In the genomic region with DNA sequence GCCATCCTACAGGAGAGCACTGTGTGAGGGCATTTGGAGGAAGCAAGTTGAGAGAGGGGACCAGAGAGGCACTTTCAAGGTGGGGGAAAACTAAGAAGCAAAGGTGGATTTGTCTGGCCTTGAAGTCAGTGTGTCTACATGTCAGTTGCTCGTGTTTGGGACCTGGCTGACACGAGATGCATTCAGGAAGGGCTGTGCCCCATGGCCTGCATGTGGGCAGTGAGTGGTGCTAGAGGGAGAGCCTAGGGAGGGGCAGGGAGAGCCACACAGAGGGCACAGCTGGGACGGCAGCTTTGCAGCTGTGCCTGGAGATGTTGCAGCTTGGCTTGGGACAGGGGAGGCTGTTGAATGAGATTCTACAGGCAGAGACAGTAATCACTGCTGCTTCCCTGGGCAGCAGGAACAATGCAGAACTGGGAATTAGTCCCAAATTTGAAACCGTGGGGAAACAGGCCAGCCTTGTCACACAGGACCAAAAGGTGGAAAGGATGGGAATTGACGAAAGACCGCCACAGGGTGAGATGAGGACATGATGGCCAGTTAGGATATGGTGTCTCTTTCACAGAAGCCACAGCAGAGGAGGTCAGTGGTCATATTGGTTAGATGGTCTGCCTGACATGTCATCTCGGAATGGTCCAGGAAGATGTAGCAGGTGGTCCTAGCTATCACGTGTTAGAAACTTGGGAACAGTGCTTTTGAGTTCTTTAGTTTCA, we compare ENCODE assay signal across 20 cellular contexts. TPM values are rescaled to one million over a fixed set of nuclear protein-coding genes. Genes with fewer than 3 reads are reported as not detected.
DNase-seq lines count a peak whose midpoint lies in the region; ATAC-seq, FAIRE-seq and TF ChIP-seq lines count a peak whose summit lies in the region.
"Had no signal": no experiment of that assay in that cellular context is flagged by ENCODE, and none has a peak within 500 bp of the region (broad histone marks: within the 10 kb centered on the region; RNA-seq: fewer than 3 reads in every experiment).

No MANE protein-coding gene starts in this region.

- TF ChIP-seq POLR2A in GM12878 (IDR thresholded peaks at IDR 0.05; ENCODE audit: low read depth, low read length): peak; percentile 57; the same call in 1 of the 2 replicates

- no TSS peak for BruUV-seq in GM12878 (replicated peaks; lab: Mats Ljungman, UMichigan)

- in situ Hi-C loops in GM12878 (cut with MboI): no loop called here

- H3K9ac ChIP-seq in DND-41 (ENCODE audit: low read depth, low read length) (no peak overlapping the region), GM12878 (ENCODE audit: control insufficient read depth, insufficient read depth, low read length) (no peak overlapping the region)
- H3K9ac ChIP-seq: BLaER1 had no signal

- H4K20me1 ChIP-seq in DND-41 (ENCODE audit: insufficient read depth, low read length) (peaks cover 39% of the 10 kb centered on the region), GM12878 (ENCODE audit: control insufficient read depth, insufficient read depth) (peaks cover 3% of the 10 kb centered on the region; the same call in 1 of the 2 replicates)

- SMC1A ChIA-PET in GM12878 (lab: Charles Lee; ENCODE audit: uncharacterized antibody, unreplicated experiment): no interaction called here

- intact Hi-C loops in GM12878 (cut with micrococcal nuclease; ENCODE audit: unreplicated experiment): no loop called here

- no peaks in the 10 kb centered on the region for H3K9me3 Mint-ChIP-seq in HFFc6
- H3K9me3 Mint-ChIP-seq in naive thymus-derived CD8-positive, alpha-beta T cell: no peaks in the 10 kb centered on the region
- H3K9me3 Mint-ChIP-seq: natural killer cell treated with Interleukin-12 subunit alpha and Interleukin-12 subunit beta and Interleukin-15 and Interleukin-18, amount 100 ng/mL, for 72 hours; stimulated activated memory B cell treated with anti-CD40 and anti-IgM and Interleukin-4, amounts not matched to agents 10 μg/mL and 1 μg/mL and 100 μg/mL, for 72 hours had no signal

- no peaks in the 10 kb centered on the region; the same call in none of the 2 replicates for H3K27me3 Mint-ChIP-seq in HFFc6 (ENCODE audit: insufficient read depth)
- no peaks in the 10 kb centered on the region for H3K27me3 Mint-ChIP-seq in naive thymus-derived CD8-positive, alpha-beta T cell
- H3K27me3 Mint-ChIP-seq: natural killer cell treated with Interleukin-12 subunit alpha and Interleukin-12 subunit beta and Interleukin-15 and Interleukin-18, amount 100 ng/mL, for 72 hours; stimulated activated memory B cell treated with anti-CD40 and anti-IgM and Interleukin-4, amounts not matched to agents 10 μg/mL and 1 μg/mL and 100 μg/mL, for 72 hours had no signal

- POLR2A ChIA-PET in GM12878 (lab: Charles Lee): no interaction called here
- POLR2A ChIA-PET in naive thymus-derived CD8-positive, alpha-beta T cell (lab: Charles Lee): no interaction called here

- CTCF ChIA-PET in GM12878 (lab: Yijun Ruan, JAX): no interaction called here

- H3K4me2 ChIP-seq in DND-41 (ENCODE audit: insufficient read depth, low read length) (no peak overlapping the region), GM12878 (ENCODE audit: control insufficient read depth, insufficient read depth) (no peak overlapping the region)
- H3K4me2 ChIP-seq: BLaER1 had no signal

- H3K27ac Mint-ChIP-seq in HFFc6: peak overlapping the region; percentile 95
- peak overlapping the region in 6 of 10 donors; percentile 6 to 75 (median 60) for H3K27ac Mint-ChIP-seq in naive thymus-derived CD8-positive, alpha-beta T cell
- H3K27ac Mint-ChIP-seq: stimulated activated memory B cell treated with anti-CD40 and anti-IgM and Interleukin-4, amounts not matched to agents 10 μg/mL and 1 μg/mL and 100 μg/mL, for 72 hours had no signal

- H3K9me3 ChIP-seq in DND-41 (ENCODE audit: insufficient read depth, low read length, severe bottlenecking) (no peaks in the 10 kb centered on the region), GM12878 (replicated peaks; ENCODE audit: control insufficient read depth, insufficient read depth, low read length) (no peaks in the 10 kb centered on the region), MG63 (no peaks in the 10 kb centered on the region)
- H3K9me3 ChIP-seq: BLaER1, body of pancreas, lower lobe of right lung, Peyer's patch had no signal

- TF ChIP-seq RAD21 in GM12878 (IDR thresholded peaks at IDR 0.05; ENCODE audit: insufficient read depth, low read depth, low read length): no peak

- H3K4me1 Mint-ChIP-seq in HFFc6 (ENCODE audit: low read depth): peaks cover 63% of the 10 kb centered on the region
- H3K4me1 Mint-ChIP-seq in naive thymus-derived CD8-positive, alpha-beta T cell: peaks cover 5 to 15% (median 12%) of the 10 kb centered on the region in 4 donors

- no peak for DNase-seq in DND-41
- DNase-seq in HFFc6: no peak
- DNase-seq in GM12878 (ENCODE audit: low read depth, low spot score): no peak
- DNase-seq in naive thymus-derived CD8-positive, alpha-beta T cell: no peak
- DNase-seq in 8988T: no peak
- no peak for DNase-seq in MG63
- DNase-seq in effector CD8-positive, alpha-beta T cell (lab: John Stamatoyannopoulos, UW): no peak
- DNase-seq: activated CD4-positive, alpha-beta T cell treated with anti-CD3 and anti-CD28 coated beads, Interleukin-2, amount 50 U/mL, for 4 hours; body of pancreas; DMS153; erythroblast; glutamatergic neuron; lower lobe of right lung; Peyer's patch; trophoblast cell had no signal

- H3K4me3 Mint-ChIP-seq in HFFc6: peak overlapping the region; percentile 79
- no peak overlapping the region for H3K4me3 Mint-ChIP-seq in naive thymus-derived CD8-positive, alpha-beta T cell
- H3K4me3 Mint-ChIP-seq: natural killer cell treated with Interleukin-12 subunit alpha and Interleukin-12 subunit beta and Interleukin-15 and Interleukin-18, amount 100 ng/mL, for 72 hours; stimulated activated memory B cell treated with anti-CD40 and anti-IgM and Interleukin-4, amounts not matched to agents 10 μg/mL and 1 μg/mL and 100 μg/mL, for 72 hours had no signal

- TF ChIP-seq CTCF in DND-41 (IDR thresholded peaks at IDR 0.05; ENCODE audit: borderline replicate concordance, extremely low read depth, low read length, poor library complexity, severe bottlenecking) (no peak), HFFc6 (IDR thresholded peaks at IDR 0.05) (no peak), GM12878 (IDR thresholded peaks at IDR 0.05 in 2 of 3, conservative IDR thresholded peaks at IDR 0.05 in 1 of 3; ENCODE audit: control insufficient read depth in 2 of 3, extremely low read depth in 1 of 3, insufficient read depth in 1 of 3, low read depth in 3 of 3, low read length in 3 of 3) (no peak)

- no peaks in the 10 kb centered on the region for H3K27me3 ChIP-seq in DND-41 (ENCODE audit: insufficient read depth, low read length, poor library complexity)
- H3K27me3 ChIP-seq in GM12878 (replicated peaks in 1 of 2; ENCODE audit: control insufficient read depth in 2 of 2, insufficient read depth in 2 of 2, low read length in 1 of 2): no peaks in the 10 kb centered on the region
- H3K27me3 ChIP-seq in MG63: no peaks in the 10 kb centered on the region
- H3K27me3 ChIP-seq: BLaER1, body of pancreas, Peyer's patch had no signal

- WGBS in GM12878 (ENCODE audit: insufficient coverage, insufficient replicate concordance, low lambda C conversion rate, missing lambda C conversion rate): 82% methylated on average over 8 of the region's 8 CpGs

- peaks cover 67% of the 10 kb centered on the region for H3K36me3 Mint-ChIP-seq in HFFc6 (ENCODE audit: low read depth)
- H3K36me3 Mint-ChIP-seq in naive thymus-derived CD8-positive, alpha-beta T cell: peaks cover 11 to 94% (median 44%) of the 10 kb centered on the region in 3 donors

- H3K79me2 ChIP-seq in DND-41 (ENCODE audit: insufficient read depth, low read length) (peaks cover 11% of the 10 kb centered on the region), GM12878 (ENCODE audit: control insufficient read depth, insufficient read depth, low read length) (peaks cover under 1% of the 10 kb centered on the region)

- FAIRE-seq in GM12878 (lab: Jason Lieb, UNC): no peak
- FAIRE-seq: HTR-8/SVneo had no signal

- TF ChIP-seq EP300 in GM12878 (IDR thresholded peaks at IDR 0.05; ENCODE audit: borderline replicate concordance in 1 of 2, control insufficient read depth in 1 of 2, low read depth in 2 of 2, low read length in 2 of 2): no peak

- RAD21 ChIA-PET in GM12878 (lab: Charles Lee; ENCODE audit: unreplicated experiment): no interaction called here

- no peak overlapping the region for H2AFZ ChIP-seq in DND-41 (ENCODE audit: low read depth, low read length)
- H2AFZ ChIP-seq in GM12878 (ENCODE audit: control insufficient read depth, low read depth, low read length): no peak overlapping the region

- H3K4me3 ChIP-seq in DND-41 (ENCODE audit: low read depth in 1 of 2, low read length in 2 of 2) (no peak overlapping the region), GM12878 (no peak overlapping the region), MG63 (no peak overlapping the region)
- H3K4me3 ChIP-seq: BLaER1, body of pancreas, lower lobe of right lung, Peyer's patch had no signal

- H3K27ac ChIP-seq in DND-41 (ENCODE audit: low read length) (no peak overlapping the region), GM12878 (ENCODE audit: control insufficient read depth, insufficient read depth) (no peak overlapping the region)
- H3K27ac ChIP-seq: BLaER1, lower lobe of right lung, Peyer's patch had no signal

- no peaks in the 10 kb centered on the region for H3K4me1 ChIP-seq in DND-41 (ENCODE audit: insufficient read depth, low read length)
- H3K4me1 ChIP-seq in GM12878 (ENCODE audit: control insufficient read depth, insufficient read depth, low read length): no peaks in the 10 kb centered on the region
- H3K4me1 ChIP-seq: BLaER1, lower lobe of right lung, Peyer's patch had no signal

- peak; percentile 31; the same call in 1 of the 3 replicates for ATAC-seq in DND-41 (ENCODE audit: insufficient read depth, low read depth)
- ATAC-seq in GM12878: peak; percentile 44
- no peak for ATAC-seq in naive thymus-derived CD8-positive, alpha-beta T cell
- no peak for ATAC-seq in GM19395 (IDR thresholded peaks at IDR 0.05; ENCODE audit: unreplicated experiment)
- ATAC-seq: body of pancreas; lower lobe of right lung; natural killer cell treated with Interleukin-12 subunit alpha and Interleukin-12 subunit beta and Interleukin-15 and Interleukin-18, amount 100 ng/mL, for 72 hours; stimulated activated memory B cell treated with anti-CD40 and anti-IgM and Interleukin-4, amounts not matched to agents 10 μg/mL and 1 μg/mL and 100 μg/mL, for 72 hours had no signal

- H3K36me3 ChIP-seq in DND-41 (ENCODE audit: insufficient read depth, low read length): peaks cover 94% of the 10 kb centered on the region
- H3K36me3 ChIP-seq in GM12878 (ENCODE audit: control insufficient read depth in 2 of 2, insufficient read depth in 2 of 2, low read length in 1 of 2): peaks cover 28 to 48% of the 10 kb centered on the region in 2 experiments
- H3K36me3 ChIP-seq in MG63: peaks cover 89% of the 10 kb centered on the region

RNA-seq across cellular contexts. Expression of a gene that starts 10.0 kb away (rescaled TPM):
- total RNA-seq in HFFc6 (2021; fragmentation: NEBNext Ultra II Directional; extraction: Animal tissue kit (Norgen Biotek cat#: 25700)): 100 to 1,000 TPM; 497 to 608 (median 536) TPM
- 74.2 and 76.7 TPM in 2 replicates for total RNA-seq in GM12878 (2013; cell fraction: nucleolus; rRNA removed)
- total RNA-seq in GM12878 (2014; rRNA removed): 165 and 184 TPM in 2 replicates
- 102 and 112 TPM in 2 replicates for total RNA-seq in GM12878 (2014; rRNA removed; fragmentation: Illumina TruSeq; extraction: Trizol)
- total RNA-seq in GM12878 (2021): 167 and 189 TPM in 2 replicates
- 113 TPM for polyA plus RNA-seq in GM12878 (2011; ENCODE audit: low read depth)
- 126 and 145 TPM in 2 replicates for polyA plus RNA-seq in GM12878 (2011; rRNA removed)
- polyA plus RNA-seq in GM12878 (2011; cell fraction: cytosol; rRNA removed): 121 and 141 TPM in 2 replicates
- polyA plus RNA-seq in GM12878 (2011; cell fraction: nucleus; rRNA removed): 99.6 and 106 TPM in 2 replicates
- 115 and 141 TPM in 2 replicates for polyA plus RNA-seq in GM12878 (2012)
- polyA plus RNA-seq in GM12878 (2014; fragmentation: Illumina TruSeq; extraction: Trizol): 129 and 139 TPM in 2 replicates
- 1 to 10 TPM; 5.2 to 5.9 TPM for polyA plus RNA-seq in GM12878 (2014; fragmentation: Nextera tagmentation; extraction: Ambion mirVana)
- polyA plus RNA-seq in GM12878 (2014; rRNA removed): 133 and 142 TPM in 2 replicates
- polyA plus RNA-seq in GM12878 (2016; fragmentation: Nextera tagmentation; extraction: Ambion mirVana): 100 to 1,000 TPM; 254 to 265 TPM
- 212 and 221 TPM in 2 replicates for polyA minus RNA-seq in GM12878 (2011; rRNA and poly(A)+ RNA removed)
- 55.7 and 70.0 TPM in 2 replicates for polyA minus RNA-seq in GM12878 (2011; cell fraction: cytosol; rRNA and poly(A)+ RNA removed)
- 46.2 and 57.9 TPM in 2 replicates for polyA minus RNA-seq in GM12878 (2011; cell fraction: nucleus; rRNA and poly(A)+ RNA removed)
- 10 to 100 TPM; 92.5 to 97.9 TPM for total RNA-seq in naive thymus-derived CD8-positive, alpha-beta T cell
- 100 to 1,000 TPM in 2 of 3 donors, 10 to 100 TPM in 1; 84.7 to 107 (median 106) TPM for polyA plus RNA-seq in naive thymus-derived CD8-positive, alpha-beta T cell
- 287 and 366 TPM in 2 replicates for total RNA-seq in MG63 (2014; rRNA removed; shearing (Covaris generic); ENCODE audit: low replicate concordance)

Comparison
In these comparisons a context has a peak if more than half of its experiments do, and no peak if none do; other contexts are left out.
1. ATAC-seq: peak in DND-41 (single experiment) and GM12878 (single experiment); none in naive thymus-derived CD8-positive, alpha-beta T cell (0 of 2) and GM19395 (single experiment).